ENCODE assay signal across 1 cellular context in genomic region chr5:141618030-141618803, GRCh38.
TF ChIP-seq lines count a peak whose summit lies in the region.

No MANE protein-coding gene starts in this region.

TF ChIP-seq in K562, 482 proteins besides CTCF, POLR2A, EP300 and RAD21 (continued from another document and continues in another):
- TF ChIP-seq RBM34 (IDR thresholded peaks at IDR 0.05; ENCODE audit: borderline replicate concordance, insufficient read depth, low read length) (no peak), ZNF512 (tag; IDR thresholded peaks at IDR 0.05) (peak; percentile 80), ERF (CRISPR knock-in tag; IDR thresholded peaks at IDR 0.05) (no peak), BMI1 (IDR thresholded peaks at IDR 0.05; ENCODE audit: low read length) (no peak), ZNF830 (CRISPR knock-in tag; IDR thresholded peaks at IDR 0.05) (no peak), ZFP1 (CRISPR knock-in tag; IDR thresholded peaks at IDR 0.05) (no peak), FOXK2 (conservative IDR thresholded peaks at IDR 0.05 in 1 of 2, IDR thresholded peaks at IDR 0.05 in 1 of 2; ENCODE audit: low read depth in 2 of 2) (0 out of 4 replicates have a peak, but pooled peaks of 1 of the 2 experiments have one; percentile 43), YY1 (IDR thresholded peaks at IDR 0.05; ENCODE audit: borderline replicate concordance in 1 of 3, control insufficient read depth in 1 of 3, extremely low read depth in 1 of 3, insufficient read depth in 3 of 3, insufficient read length in 1 of 3, insufficient replicate concordance in 2 of 3, low read depth in 1 of 3, low read length in 2 of 3) (peak in 1 of 3 experiments; percentile 4), MED1 (CRISPR knock-in tag; IDR thresholded peaks at IDR 0.05; ENCODE audit: borderline replicate concordance) (no peak), MCM7 (IDR thresholded peaks at IDR 0.05) (no peak), TBL1XR1 (IDR thresholded peaks at IDR 0.05; ENCODE audit: low read length in 2 of 2) (peak in 1 of 2 experiments; percentile 58; a peak in 1 of 4 replicates), MNT (conservative IDR thresholded peaks at IDR 0.05) (peak; percentile 46 to 49; a peak in 2 of 4 replicates), PHF20 (IDR thresholded peaks at IDR 0.05; ENCODE audit: partially characterized antibody) (no peak), ZSCAN32 (CRISPR knock-in tag; IDR thresholded peaks at IDR 0.05) (no peak), MCM3 (IDR thresholded peaks at IDR 0.05) (no peak), KDM4B (IDR thresholded peaks at IDR 0.05; ENCODE audit: borderline replicate concordance in 2 of 2, low read depth in 1 of 2) (no peak), HMG20A (CRISPR knock-in tag; conservative IDR thresholded peaks at IDR 0.05) (no peak), BDP1 (IDR thresholded peaks at IDR 0.05; ENCODE audit: insufficient read depth, insufficient read length) (no peak), PYGO2 (tag; IDR thresholded peaks at IDR 0.05) (no peak), REST (CRISPR knock-in tag; IDR thresholded peaks at IDR 0.05; ENCODE audit: low read depth) (no peak), ZNF23 (CRISPR knock-in tag; IDR thresholded peaks at IDR 0.05) (no peak), PCBP2 (IDR thresholded peaks at IDR 0.05; ENCODE audit: low read depth, low read length, poor library complexity, severe bottlenecking) (no peak), TOE1 (IDR thresholded peaks at IDR 0.05; ENCODE audit: borderline replicate concordance) (peak; percentile 65; the same call in 1 of the 2 replicates), TOE1 (CRISPR knock-in tag; IDR thresholded peaks at IDR 0.05; ENCODE audit: borderline replicate concordance, low read depth) (no peak), ATF4 (CRISPR knock-in tag; IDR thresholded peaks at IDR 0.05) (no peak), POLR2AphosphoS5 (IDR thresholded peaks at IDR 0.05; ENCODE audit: control insufficient read depth, insufficient read depth, low read depth, low read length) (peak; percentile 19; the same call in 1 of the 2 replicates), PKNOX1 (IDR thresholded peaks at IDR 0.05) (0 out of 2 replicates have a peak, but pooled peaks have one; percentile 19), TAF9B (IDR thresholded peaks at IDR 0.05; ENCODE audit: partially characterized antibody) (no peak), HMBOX1 (IDR thresholded peaks at IDR 0.05) (no peak), HES1 (IDR thresholded peaks at IDR 0.05; ENCODE audit: low read depth) (no peak), MYNN (IDR thresholded peaks at IDR 0.05) (no peak; the same call in 1 of the 2 replicates), MYNN (CRISPR knock-in tag; IDR thresholded peaks at IDR 0.05) (no peak), TRIM24 (IDR thresholded peaks at IDR 0.05) (peak in 1 of 2 experiments; percentile 88; a peak in 2 of 4 replicates), DACH1 (IDR thresholded peaks at IDR 0.05; ENCODE audit: partially characterized antibody) (no peak), CHD1 (IDR thresholded peaks at IDR 0.05; ENCODE audit: low read length) (no peak), EWSR1 (IDR thresholded peaks at IDR 0.05; ENCODE audit: borderline replicate concordance, low read depth, partially characterized antibody) (no peak), TAF7 (tag; IDR thresholded peaks at IDR 0.05) (no peak), CTCFL (IDR thresholded peaks at IDR 0.05; ENCODE audit: borderline replicate concordance, insufficient read depth, low read depth, low read length, poor library complexity, severe bottlenecking) (no peak), ETV6 (IDR thresholded peaks at IDR 0.05; ENCODE audit: borderline replicate concordance in 1 of 2, low read depth in 2 of 2, low read length in 1 of 2) (0 out of 4 replicates have a peak, but pooled peaks of 1 of the 2 experiments have one; percentile 17), ETV6 (CRISPR knock-in tag; IDR thresholded peaks at IDR 0.05; ENCODE audit: borderline replicate concordance) (no peak), CREM (IDR thresholded peaks at IDR 0.05; ENCODE audit: low read depth) (no peak; the same call in 1 of the 2 replicates), NR1H2 (CRISPR knock-in tag; IDR thresholded peaks at IDR 0.05) (no peak), RBBP5 (IDR thresholded peaks at IDR 0.05; ENCODE audit: borderline replicate concordance, insufficient read depth, low read length, poor library complexity, severe bottlenecking) (peak; percentile 81), KLF13 (tag; IDR thresholded peaks at IDR 0.05; ENCODE audit: borderline replicate concordance, low read depth) (no peak), ASH1L (IDR thresholded peaks at IDR 0.05; ENCODE audit: borderline replicate concordance, low read depth, partially characterized antibody) (peak; percentile 34), MTA3 (IDR thresholded peaks at IDR 0.05; ENCODE audit: borderline replicate concordance) (no peak), ZNF12 (CRISPR knock-in tag; IDR thresholded peaks at IDR 0.05) (no peak), PCBP1 (IDR thresholded peaks at IDR 0.05; ENCODE audit: low read depth, low read length, poor library complexity, severe bottlenecking) (no peak), ZNF76 (CRISPR knock-in tag; IDR thresholded peaks at IDR 0.05; ENCODE audit: borderline replicate concordance) (no peak), DLX4 (CRISPR knock-in tag; IDR thresholded peaks at IDR 0.05) (no peak), BCOR (IDR thresholded peaks at IDR 0.05) (peak; percentile 37; the same call in 1 of the 2 replicates), E2F3 (CRISPR knock-in tag; IDR thresholded peaks at IDR 0.05) (no peak), CEBPG (CRISPR knock-in tag; IDR thresholded peaks at IDR 0.05) (no peak), CEBPG (tag; conservative IDR thresholded peaks at IDR 0.05 in 1 of 2, IDR thresholded peaks at IDR 0.05 in 1 of 2) (no peak), ZNF143 (CRISPR knock-in tag; IDR thresholded peaks at IDR 0.05) (no peak), ATF3 (IDR thresholded peaks at IDR 0.05) (no peak; the same call in 1 of the 2 replicates), ATF3 (CRISPR knock-in tag; conservative IDR thresholded peaks at IDR 0.05) (no peak), MEIS2 (IDR thresholded peaks at IDR 0.05; ENCODE audit: partially characterized antibody) (no peak), ZNF561 (CRISPR knock-in tag; conservative IDR thresholded peaks at IDR 0.05) (no peak), POLR2B (IDR thresholded peaks at IDR 0.05; ENCODE audit: low read depth, partially characterized antibody) (peak; percentile 30), ZNF217 (CRISPR knock-in tag; IDR thresholded peaks at IDR 0.05) (no peak), ZNF239 (CRISPR knock-in tag; IDR thresholded peaks at IDR 0.05) (no peak), XRCC5 (IDR thresholded peaks at IDR 0.05; ENCODE audit: low read depth, low read length) (no peak)
